9 cellular contexts compared by ENCODE assay signal in the genomic region with DNA sequence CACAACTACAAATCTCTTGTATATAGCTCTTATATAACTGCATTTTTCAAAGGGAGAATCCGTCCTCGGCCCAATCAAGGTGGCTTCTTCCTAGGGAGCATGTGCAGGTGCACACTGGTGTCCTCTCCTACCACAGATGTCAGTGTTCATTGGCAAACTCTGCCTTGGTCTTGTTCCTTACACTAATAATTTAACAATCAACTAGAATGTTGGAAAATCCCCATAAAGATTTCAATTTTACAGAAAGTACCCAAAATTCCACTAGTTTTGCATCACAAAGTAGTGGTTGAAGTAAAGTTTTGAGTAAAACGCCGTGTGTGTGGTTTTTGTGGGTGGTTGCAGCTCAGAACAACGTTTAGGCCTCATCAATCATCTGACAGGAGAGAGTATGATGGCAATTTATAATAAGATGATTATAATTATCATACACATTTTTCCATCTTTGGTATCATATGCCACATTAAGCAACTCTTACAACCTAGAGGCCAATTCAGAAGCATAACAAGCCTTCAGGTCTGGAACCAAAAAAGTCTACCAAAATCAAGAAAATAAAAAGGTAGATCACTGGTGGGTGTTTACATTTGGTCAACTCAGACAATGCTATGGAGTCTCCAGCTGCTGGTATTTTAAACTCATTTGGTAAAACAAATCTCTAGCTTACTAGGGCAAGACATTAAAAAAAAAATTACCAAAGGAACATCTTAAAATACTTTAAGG.
A peak's percentile ranks its signal among the peaks of the same experiment; 100 is the strongest.
DNase-seq lines count a peak whose midpoint lies in the region; ATAC-seq and TF ChIP-seq lines count a peak whose summit lies in the region.
"Had no signal": no experiment of that assay in that cellular context is flagged by ENCODE, and none has a peak within 500 bp of the region (broad histone marks: within the 10 kb centered on the region; RNA-seq: fewer than 3 reads in every experiment).

No MANE protein-coding gene starts in this region.

- H3K36me3 ChIP-seq in CD4-positive, CD25-positive, alpha-beta regulatory T cell (ENCODE audit: control insufficient read depth, insufficient read depth, low read length), result no peaks in the 10 kb centered on the region

- TF ChIP-seq CTCF in type B pancreatic cell (conservative IDR thresholded peaks at IDR 0.05), result no peak

- peaks cover 29 to 65% (median 44%) of the 10 kb centered on the region in 4 donors for H3K4me1 Mint-ChIP-seq in CD4-positive, CD25-positive, alpha-beta regulatory T cell
- peaks cover 30% of the 10 kb centered on the region for H3K4me1 Mint-ChIP-seq in type B pancreatic cell (ENCODE audit: unreplicated experiment)

- no peaks in the 10 kb centered on the region for H3K9me3 Mint-ChIP-seq in CD4-positive, CD25-positive, alpha-beta regulatory T cell
- H3K9me3 Mint-ChIP-seq in type B pancreatic cell, result peaks cover 5% of the 10 kb centered on the region

- H3K36me3 Mint-ChIP-seq in CD4-positive, CD25-positive, alpha-beta regulatory T cell, result peaks cover 4% of the 10 kb centered on the region
- no peaks in the 10 kb centered on the region for H3K36me3 Mint-ChIP-seq in type B pancreatic cell

- H3K9me3 ChIP-seq in CD4-positive, CD25-positive, alpha-beta regulatory T cell (ENCODE audit: control insufficient read depth in 2 of 2, low read length in 2 of 2), result no peaks in the 10 kb centered on the region

- peak overlapping the region; percentile 55 to 84 (median 59) for H3K27ac Mint-ChIP-seq in CD4-positive, CD25-positive, alpha-beta regulatory T cell
- H3K27ac Mint-ChIP-seq in type B pancreatic cell, result no peak overlapping the region

- peaks cover 22% of the 10 kb centered on the region for H3K4me1 ChIP-seq in CD4-positive, CD25-positive, alpha-beta regulatory T cell (ENCODE audit: control insufficient read depth, insufficient read depth, low read length, poor library complexity, severe bottlenecking)

- H3K27me3 Mint-ChIP-seq in CD4-positive, CD25-positive, alpha-beta regulatory T cell, result no peaks in the 10 kb centered on the region
- H3K27me3 Mint-ChIP-seq in type B pancreatic cell, result no peaks in the 10 kb centered on the region

- H3K27me3 ChIP-seq in CD4-positive, CD25-positive, alpha-beta regulatory T cell (ENCODE audit: control insufficient read depth, insufficient read depth, low read length), result no peaks in the 10 kb centered on the region

- peak overlapping the region in 2 of 4 donors; percentile 5 to 10 for H3K4me3 Mint-ChIP-seq in CD4-positive, CD25-positive, alpha-beta regulatory T cell
- no peak overlapping the region for H3K4me3 Mint-ChIP-seq in type B pancreatic cell

- DNase-seq in CD4-positive, CD25-positive, alpha-beta regulatory T cell, result no peak
- peak; percentile 14 for DNase-seq in activated naive CD8-positive, alpha-beta T cell treated with anti-CD3 and anti-CD28 coated beads, Interleukin-2, amount 50 U/mL, for 16 hours (ENCODE audit: low read depth, low spot score)
- DNase-seq in NCI-H1048 (lab: John Stamatoyannopoulos, UW) (no peak), A172 (ENCODE audit: low spot score) (no peak), cortex of kidney (lab: John Stamatoyannopoulos, UW) (no peak), type B pancreatic cell (ENCODE audit: extremely low spot score, unreplicated experiment) (no peak)

- peak overlapping the region; percentile 52 for H3K27ac ChIP-seq in CD4-positive, CD25-positive, alpha-beta regulatory T cell (ENCODE audit: insufficient read depth, low read length, poor library complexity, severe bottlenecking)
- H3K27ac ChIP-seq: C4-2B had no signal

- H3K4me3 ChIP-seq in CD4-positive, CD25-positive, alpha-beta regulatory T cell (ENCODE audit: low read depth, low read length), result peak overlapping the region; percentile 17

- ATAC-seq in CD4-positive, CD25-positive, alpha-beta regulatory T cell (ENCODE audit: low read depth in 2 of 2), result no peak
- ATAC-seq in GM21367 (IDR thresholded peaks at IDR 0.05; ENCODE audit: unreplicated experiment) (peak; percentile 31), HG03439 (IDR thresholded peaks at IDR 0.05; ENCODE audit: unreplicated experiment) (peak; percentile 54)

Comparison
In these comparisons a context has a peak if more than half of its experiments do, and no peak if none do; other contexts are left out.
1. ATAC-seq: peak in GM21367 (single experiment) and HG03439 (single experiment); none in CD4-positive, CD25-positive, alpha-beta regulatory T cell (0 of 2).